ENCODE assay signal across 8 cellular contexts in genomic region chr1:184388671-184389292, GRCh38. TPM values are rescaled to one million over a fixed set of nuclear protein-coding genes. Genes with fewer than 3 reads are reported as not detected.
A peak's percentile ranks its signal among the peaks of the same experiment; 100 is the strongest.
DNase-seq lines count a peak whose midpoint lies in the region; ATAC-seq and TF ChIP-seq lines count a peak whose summit lies in the region.

No MANE protein-coding gene starts in this region.

- no peaks in the 10 kb centered on the region for H3K4me1 ChIP-seq in endocrine pancreas (ENCODE audit: control insufficient read depth, insufficient read depth, low read length)

- H3K27me3 Mint-ChIP-seq in osteocyte (ENCODE audit: unreplicated experiment) = peaks cover 6% of the 10 kb centered on the region

- peak overlapping the region; percentile 89 for H3K4me3 Mint-ChIP-seq in osteocyte (ENCODE audit: unreplicated experiment)

- peaks cover 4% of the 10 kb centered on the region for H3K36me3 Mint-ChIP-seq in osteocyte (ENCODE audit: unreplicated experiment)

- peaks cover 3% of the 10 kb centered on the region for H3K27me3 ChIP-seq in endocrine pancreas (ENCODE audit: control insufficient read depth, insufficient read depth, low read length)

- H3K4me3 ChIP-seq in endocrine pancreas (ENCODE audit: control insufficient read depth, insufficient read depth, low read length) = peak overlapping the region; percentile 86

- peaks cover 38% of the 10 kb centered on the region for H3K4me1 Mint-ChIP-seq in osteocyte (ENCODE audit: unreplicated experiment)

- no peaks in the 10 kb centered on the region for H3K9me3 Mint-ChIP-seq in osteocyte (ENCODE audit: unreplicated experiment)

- H3K9ac ChIP-seq in endocrine pancreas (ENCODE audit: control insufficient read depth, insufficient read depth, low read length) = no peak overlapping the region

- peak overlapping the region; percentile 80 for H3K27ac Mint-ChIP-seq in osteocyte (ENCODE audit: unreplicated experiment)

- TF ChIP-seq CTCF in osteocyte (IDR thresholded peaks at IDR 0.05) = no peak

- H3K9me3 ChIP-seq in endocrine pancreas (ENCODE audit: control insufficient read depth, low read length) = no peaks in the 10 kb centered on the region

- ATAC-seq in HG03354 (IDR thresholded peaks at IDR 0.05; ENCODE audit: poor library complexity, severe bottlenecking, unreplicated experiment) (no peak), HG03432 (IDR thresholded peaks at IDR 0.05; ENCODE audit: unreplicated experiment) (no peak), HG03469 (IDR thresholded peaks at IDR 0.05; ENCODE audit: unreplicated experiment) (no peak)

- H3K36me3 ChIP-seq in endocrine pancreas (ENCODE audit: control insufficient read depth, insufficient read depth, low read length) = no peaks in the 10 kb centered on the region

- DNase-seq in DMS153 (lab: John Stamatoyannopoulos, UW) (peak; percentile 44), NCI-H526 (lab: John Stamatoyannopoulos, UW) (peak; percentile 44 to 68), osteocyte (ENCODE audit: extremely low spot score, unreplicated experiment) (no peak), NCI-H1092 (lab: John Stamatoyannopoulos, UW) (no peak)

RNA-seq across cellular contexts. Expression of gene C1orf21, which starts 2.0 kb away (rescaled TPM):
- 31.8 and 39.6 TPM in 2 replicates for total RNA-seq in osteocyte

Comparison
In these comparisons a context has a peak if more than half of its experiments do, and no peak if none do; other contexts are left out.
1. DNase-seq: peak in DMS153 (single experiment) and NCI-H526 (2 of 2); none in osteocyte (single experiment) and NCI-H1092 (single experiment).